ENCODE assay signal across 16 cellular contexts in genomic region chr12:6020930-6021329, GRCh38.
DNase-seq lines count a peak whose midpoint lies in the region; ATAC-seq and TF ChIP-seq lines count a peak whose summit lies in the region.
"Had no signal": no experiment of that assay in that cellular context is flagged by ENCODE, and none has a peak within 500 bp of the region (broad histone marks: within the 10 kb centered on the region; RNA-seq: fewer than 3 reads in every experiment).

No MANE protein-coding gene starts in this region.

- H3K4me2 ChIP-seq in neural progenitor cell: no peak overlapping the region
- H3K4me2 ChIP-seq: smooth muscle cell had no signal

- intact Hi-C loops in psoas muscle (cut with DNase I): no loop called here
- intact Hi-C loops in activated T-helper 1 cell treated with anti-CD3 and anti-CD28 coated beads, Interleukin-12 subunit alpha, Interleukin-12 subunit beta, Interleukin-2, Interleukin-4 antibody, amounts not matched to agents 30 ng/mL and 10 ng/mL and 1 ng/mL, durations not matched to agents 14 hours and 24 hours and 36 hours (cut with micrococcal nuclease): no loop called here

- no peak overlapping the region for H2AFZ ChIP-seq in neural progenitor cell (replicated peaks)

- ATAC-seq in psoas muscle: no peak
- ATAC-seq: activated CD8-positive, alpha-beta memory T cell treated with anti-CD3 and anti-CD28 coated beads, Interleukin-2, amount 10 ng/mL, durations not matched to agents 7 days and 5 days; left ventricle myocardium superior had no signal

- no peak overlapping the region for H3K4me3 Mint-ChIP-seq in neural progenitor cell
- no peak overlapping the region for H3K4me3 Mint-ChIP-seq in activated T-helper 1 cell treated with anti-CD3 and anti-CD28 coated beads, Interleukin-12 subunit alpha, Interleukin-12 subunit beta, Interleukin-2, Interleukin-4 antibody, amounts not matched to agents 30 ng/mL and 10 ng/mL and 1 ng/mL, durations not matched to agents 14 hours and 24 hours and 36 hours
- H3K4me3 Mint-ChIP-seq: activated CD8-positive, alpha-beta memory T cell treated with anti-CD3 and anti-CD28 coated beads, Interleukin-2, amount 10 ng/mL, durations not matched to agents 7 days and 5 days had no signal

- H3K79me2 ChIP-seq in neural progenitor cell (ENCODE audit: low read depth): no peaks in the 10 kb centered on the region

- TF ChIP-seq CTCF in astrocyte of the spinal cord (IDR thresholded peaks at IDR 0.05; ENCODE audit: low read depth, low read length): no peak
- TF ChIP-seq CTCF in neural progenitor cell (IDR thresholded peaks at IDR 0.05): no peak
- no peak for TF ChIP-seq CTCF in psoas muscle (IDR thresholded peaks at IDR 0.05)

- no peak overlapping the region for H3K9ac ChIP-seq in neural progenitor cell

- H3K9me3 ChIP-seq in neural progenitor cell (ENCODE audit: low read depth) (no peaks in the 10 kb centered on the region), psoas muscle (no peaks in the 10 kb centered on the region)
- H3K9me3 ChIP-seq: ovary had no signal

- no peaks in the 10 kb centered on the region for H3F3A ChIP-seq in neural progenitor cell (ENCODE audit: low read depth)

- 33 to 35% (median 33%) methylated on average over 5 of the region's 5 CpGs for WGBS in psoas muscle, 3 donors

- H3K27ac ChIP-seq in neural progenitor cell: no peak overlapping the region
- H3K27ac ChIP-seq in psoas muscle: no peak overlapping the region
- H3K27ac ChIP-seq: ovary had no signal

- peaks cover 4% of the 10 kb centered on the region for H3K9me3 Mint-ChIP-seq in neural progenitor cell
- H3K9me3 Mint-ChIP-seq in activated T-helper 1 cell treated with anti-CD3 and anti-CD28 coated beads, Interleukin-12 subunit alpha, Interleukin-12 subunit beta, Interleukin-2, Interleukin-4 antibody, amounts not matched to agents 30 ng/mL and 10 ng/mL and 1 ng/mL, durations not matched to agents 14 hours and 24 hours and 36 hours: no peaks in the 10 kb centered on the region

- H3K36me3 Mint-ChIP-seq in neural progenitor cell: no peaks in the 10 kb centered on the region
- H3K36me3 Mint-ChIP-seq in activated T-helper 1 cell treated with anti-CD3 and anti-CD28 coated beads, Interleukin-12 subunit alpha, Interleukin-12 subunit beta, Interleukin-2, Interleukin-4 antibody, amounts not matched to agents 30 ng/mL and 10 ng/mL and 1 ng/mL, durations not matched to agents 14 hours and 24 hours and 36 hours (ENCODE audit: low read depth): no peaks in the 10 kb centered on the region
- H3K36me3 Mint-ChIP-seq: activated CD8-positive, alpha-beta memory T cell treated with anti-CD3 and anti-CD28 coated beads, Interleukin-2, amount 10 ng/mL, durations not matched to agents 7 days and 5 days had no signal

- in situ Hi-C loops in astrocyte of the spinal cord (cut with HindIII; ENCODE audit: low sequenced_read_pairs): no loop called here

- no peak overlapping the region for H3K4me3 ChIP-seq in astrocyte of the spinal cord (ENCODE audit: low read depth, low read length)
- no peak overlapping the region for H3K4me3 ChIP-seq in neural progenitor cell
- H3K4me3 ChIP-seq in psoas muscle: no peak overlapping the region
- H3K4me3 ChIP-seq: ovary, smooth muscle cell had no signal

- peak overlapping the region; percentile 74 for H3K27ac Mint-ChIP-seq in neural progenitor cell
- no peak overlapping the region for H3K27ac Mint-ChIP-seq in activated T-helper 1 cell treated with anti-CD3 and anti-CD28 coated beads, Interleukin-12 subunit alpha, Interleukin-12 subunit beta, Interleukin-2, Interleukin-4 antibody, amounts not matched to agents 30 ng/mL and 10 ng/mL and 1 ng/mL, durations not matched to agents 14 hours and 24 hours and 36 hours
- H3K27ac Mint-ChIP-seq: activated CD8-positive, alpha-beta memory T cell treated with anti-CD3 and anti-CD28 coated beads, Interleukin-2, amount 10 ng/mL, durations not matched to agents 7 days and 5 days had no signal

- H3K27me3 ChIP-seq in neural progenitor cell (no peaks in the 10 kb centered on the region), psoas muscle (ENCODE audit: insufficient read depth in 3 of 3, low read length in 2 of 3) (no peaks in the 10 kb centered on the region)
- H3K27me3 ChIP-seq: ovary had no signal

- DNase-seq in EH (ENCODE audit: low read depth): peak; percentile 20
- DNase-seq in NCI-H2081 treated with DMSO at 0.1 percent for 48 hours (lab: John Stamatoyannopoulos, UW): peak; percentile 60
- DNase-seq in astrocyte of the spinal cord (ENCODE audit: low read depth, low spot score): peak; percentile 9
- no peak for DNase-seq in neural progenitor cell (ENCODE audit: low spot score)
- no peak for DNase-seq in NOMO-1 treated with DMSO at 0.1 percent for 48 hours (lab: John Stamatoyannopoulos, UW; ENCODE audit: unreplicated experiment)
- DNase-seq in psoas muscle: no peak
- no peak for DNase-seq in activated T-helper 1 cell treated with anti-CD3 and anti-CD28 coated beads, Interleukin-12 subunit alpha, Interleukin-12 subunit beta, Interleukin-2, Interleukin-4 antibody, amounts not matched to agents 30 ng/mL and 10 ng/mL and 1 ng/mL, durations not matched to agents 14 hours and 24 hours and 36 hours (ENCODE audit: low spot score)
- DNase-seq in T1000 (lab: John Stamatoyannopoulos, UW): no peak
- DNase-seq: activated CD8-positive, alpha-beta memory T cell treated with anti-CD3 and anti-CD28 coated beads, Interleukin-2, amount 10 ng/mL, durations not matched to agents 7 days and 5 days; activated effector memory CD4-positive, alpha-beta T cell treated with Interleukin-2 at 50 U/mL for 16 hours; amniotic stem cell; cerebellar nuclear complex; COR-L47; left ventricle myocardium superior; ovary had no signal

- H3K36me3 ChIP-seq in neural progenitor cell: no peaks in the 10 kb centered on the region
- H3K36me3 ChIP-seq in psoas muscle (ENCODE audit: insufficient read depth in 1 of 2, low read depth in 1 of 2): peaks cover 0 to 5% of the 10 kb centered on the region in 2 donors
- H3K36me3 ChIP-seq: ovary had no signal

- peaks cover 6% of the 10 kb centered on the region for H3K4me1 Mint-ChIP-seq in neural progenitor cell
- no peaks in the 10 kb centered on the region for H3K4me1 Mint-ChIP-seq in activated T-helper 1 cell treated with anti-CD3 and anti-CD28 coated beads, Interleukin-12 subunit alpha, Interleukin-12 subunit beta, Interleukin-2, Interleukin-4 antibody, amounts not matched to agents 30 ng/mL and 10 ng/mL and 1 ng/mL, durations not matched to agents 14 hours and 24 hours and 36 hours (ENCODE audit: low read depth)
- H3K4me1 Mint-ChIP-seq: activated CD8-positive, alpha-beta memory T cell treated with anti-CD3 and anti-CD28 coated beads, Interleukin-2, amount 10 ng/mL, durations not matched to agents 7 days and 5 days had no signal

- H3K4me1 ChIP-seq in neural progenitor cell: no peaks in the 10 kb centered on the region
- no peaks in the 10 kb centered on the region for H3K4me1 ChIP-seq in psoas muscle

- H4K20me1 ChIP-seq in neural progenitor cell (ENCODE audit: low read depth): no peaks in the 10 kb centered on the region

- H3K27me3 Mint-ChIP-seq in neural progenitor cell (ENCODE audit: insufficient read depth, low read depth): peaks cover 7% of the 10 kb centered on the region
- no peaks in the 10 kb centered on the region for H3K27me3 Mint-ChIP-seq in activated T-helper 1 cell treated with anti-CD3 and anti-CD28 coated beads, Interleukin-12 subunit alpha, Interleukin-12 subunit beta, Interleukin-2, Interleukin-4 antibody, amounts not matched to agents 30 ng/mL and 10 ng/mL and 1 ng/mL, durations not matched to agents 14 hours and 24 hours and 36 hours (ENCODE audit: insufficient read depth)

Comparison
In these comparisons a context has a peak if more than half of its experiments do, and no peak if none do; other contexts are left out.
1. DNase-seq: peak in EH (single experiment), NCI-H2081 treated with DMSO at 0.1 percent for 48 hours (single experiment) and astrocyte of the spinal cord (single experiment); none in neural progenitor cell (single experiment), NOMO-1 treated with DMSO at 0.1 percent for 48 hours (single experiment), psoas muscle (0 of 2), activated T-helper 1 cell treated with anti-CD3 and anti-CD28 coated beads, Interleukin-12 subunit alpha, Interleukin-12 subunit beta, Interleukin-2, Interleukin-4 antibody, amounts not matched to agents 30 ng/mL and 10 ng/mL and 1 ng/mL, durations not matched to agents 14 hours and 24 hours and 36 hours (single experiment) and T1000 (single experiment).